Comparison of ENCODE assay signal across 8 cellular contexts in genomic region chr6:28266962-28267694, GRCh38. TPM values are rescaled to one million over a fixed set of nuclear protein-coding genes. Genes with fewer than 3 reads are reported as not detected.
DNase-seq lines count a peak whose midpoint lies in the region; ATAC-seq lines count a peak whose summit lies in the region.

Gene ZSCAN26 (plus strand): TSS chr6:28267143. CDS start chr6:28271920, 4,777 bp downstream.

- peaks cover 7% of the 10 kb centered on the region for H3K4me1 Mint-ChIP-seq in activated CD4-positive, alpha-beta T cell treated with anti-CD3 and anti-CD28 coated beads, Interleukin-2, amount 10 ng/mL, durations not matched to agents 7 days and 5 days

- CTCF ChIA-PET in activated CD4-positive, alpha-beta T cell treated with anti-CD3 and anti-CD28 coated beads, Interleukin-2, amount 10 ng/mL, durations not matched to agents 7 days and 5 days (lab: Charles Lee), result interaction anchor here (0.7 to 2.0 kb wide), 8 partner anchors 9 to 127 kb away, joined by 3 to 7 read pairs (median 3); partner anchors contain the start of genes PGBD1 and ZKSCAN4

- intact Hi-C loops in left colon (cut with DNase I, micrococcal nuclease), result loop anchor here in 1 of 2 donors (10.0 kb wide), 1 partner anchor 88 kb away; no protein-coding TSS in a partner anchor

- no peak within 1 kb of the TSS for H3K4me3 Mint-ChIP-seq in activated CD4-positive, alpha-beta T cell treated with anti-CD3 and anti-CD28 coated beads, Interleukin-2, amount 10 ng/mL, durations not matched to agents 7 days and 5 days

- DNase-seq in C1 segment of cervical spinal cord (lab: John Stamatoyannopoulos, UW), result peak; percentile 26 to 91 (median 75)
- peak; percentile 81 to 93 for DNase-seq in NCI-H524 (lab: John Stamatoyannopoulos, UW)
- DNase-seq in activated CD4-positive, alpha-beta T cell treated with anti-CD3 and anti-CD28 coated beads, Interleukin-2, amount 10 ng/mL, durations not matched to agents 7 days and 5 days, result peak; percentile 88
- DNase-seq in dedifferentiated amniotic fluid mesenchymal stem cell (ENCODE audit: extremely low spot score), result peak; percentile 77
- peak; percentile 80 to 88 for DNase-seq in left colon
- DNase-seq in stimulated activated CD4-positive, alpha-beta T cell treated with anti-CD3 and anti-CD28 coated beads, Interleukin-1b, Interleukin-23, amount 100 ng/mL, for 48 hours, result peak; percentile 87

- H3K9me3 Mint-ChIP-seq in activated CD4-positive, alpha-beta T cell treated with anti-CD3 and anti-CD28 coated beads, Interleukin-2, amount 10 ng/mL, durations not matched to agents 7 days and 5 days, result no peaks in the 10 kb centered on the region

- peaks cover 2% of the 10 kb centered on the region for H3K36me3 Mint-ChIP-seq in activated CD4-positive, alpha-beta T cell treated with anti-CD3 and anti-CD28 coated beads, Interleukin-2, amount 10 ng/mL, durations not matched to agents 7 days and 5 days (ENCODE audit: low read depth)

- H3K27ac Mint-ChIP-seq in activated CD4-positive, alpha-beta T cell treated with anti-CD3 and anti-CD28 coated beads, Interleukin-2, amount 10 ng/mL, durations not matched to agents 7 days and 5 days, result no peak within 1 kb of the TSS

- peaks cover 6% of the 10 kb centered on the region for H3K27me3 Mint-ChIP-seq in activated CD4-positive, alpha-beta T cell treated with anti-CD3 and anti-CD28 coated beads, Interleukin-2, amount 10 ng/mL, durations not matched to agents 7 days and 5 days

- POLR2A ChIA-PET in activated CD4-positive, alpha-beta T cell treated with anti-CD3 and anti-CD28 coated beads, Interleukin-2, amount 10 ng/mL, durations not matched to agents 7 days and 5 days (lab: Charles Lee), result interaction anchor here (0.6 to 1.5 kb wide), 4 partner anchors 15 to 515 kb away, joined by 4 to 6 read pairs (median 6); partner anchors contain the start of genes ZKSCAN4 and ZKSCAN8

- ATAC-seq in GM19324 (IDR thresholded peaks at IDR 0.05; ENCODE audit: low FRiP score, unreplicated experiment) (peak; percentile 95), HG03457 (IDR thresholded peaks at IDR 0.05; ENCODE audit: unreplicated experiment) (peak; percentile 85), left colon (peak; percentile 99)

RNA-seq across cellular contexts. Expression of gene ZSCAN26, which starts in this region (rescaled TPM):
- total RNA-seq in activated CD4-positive, alpha-beta T cell treated with anti-CD3 and anti-CD28 coated beads, Interleukin-2, amount 10 ng/mL, durations not matched to agents 7 days and 5 days, result 10 to 100 TPM in 1 of 2 experiments, 1 to 10 TPM in 1; 8.1 to 10.5 TPM
- total RNA-seq in left colon, result 1 to 10 TPM; 3.8 to 7.9 TPM

Comparison
In these comparisons a context has a peak if more than half of its experiments do, and no peak if none do; other contexts are left out.
1. Peak in every context shown above with its lines: DNase-seq and ATAC-seq.